1 cellular context compared by ENCODE assay signal in genomic region chr12:4164591-4165558, GRCh38.
TF ChIP-seq lines count a peak whose summit lies in the region.

No MANE protein-coding gene starts in this region.

TF ChIP-seq in WTC11, 78 proteins besides CTCF, POLR2A, EP300 and RAD21 (continued from another document and continues in another):
- TF ChIP-seq, protein P1, sequence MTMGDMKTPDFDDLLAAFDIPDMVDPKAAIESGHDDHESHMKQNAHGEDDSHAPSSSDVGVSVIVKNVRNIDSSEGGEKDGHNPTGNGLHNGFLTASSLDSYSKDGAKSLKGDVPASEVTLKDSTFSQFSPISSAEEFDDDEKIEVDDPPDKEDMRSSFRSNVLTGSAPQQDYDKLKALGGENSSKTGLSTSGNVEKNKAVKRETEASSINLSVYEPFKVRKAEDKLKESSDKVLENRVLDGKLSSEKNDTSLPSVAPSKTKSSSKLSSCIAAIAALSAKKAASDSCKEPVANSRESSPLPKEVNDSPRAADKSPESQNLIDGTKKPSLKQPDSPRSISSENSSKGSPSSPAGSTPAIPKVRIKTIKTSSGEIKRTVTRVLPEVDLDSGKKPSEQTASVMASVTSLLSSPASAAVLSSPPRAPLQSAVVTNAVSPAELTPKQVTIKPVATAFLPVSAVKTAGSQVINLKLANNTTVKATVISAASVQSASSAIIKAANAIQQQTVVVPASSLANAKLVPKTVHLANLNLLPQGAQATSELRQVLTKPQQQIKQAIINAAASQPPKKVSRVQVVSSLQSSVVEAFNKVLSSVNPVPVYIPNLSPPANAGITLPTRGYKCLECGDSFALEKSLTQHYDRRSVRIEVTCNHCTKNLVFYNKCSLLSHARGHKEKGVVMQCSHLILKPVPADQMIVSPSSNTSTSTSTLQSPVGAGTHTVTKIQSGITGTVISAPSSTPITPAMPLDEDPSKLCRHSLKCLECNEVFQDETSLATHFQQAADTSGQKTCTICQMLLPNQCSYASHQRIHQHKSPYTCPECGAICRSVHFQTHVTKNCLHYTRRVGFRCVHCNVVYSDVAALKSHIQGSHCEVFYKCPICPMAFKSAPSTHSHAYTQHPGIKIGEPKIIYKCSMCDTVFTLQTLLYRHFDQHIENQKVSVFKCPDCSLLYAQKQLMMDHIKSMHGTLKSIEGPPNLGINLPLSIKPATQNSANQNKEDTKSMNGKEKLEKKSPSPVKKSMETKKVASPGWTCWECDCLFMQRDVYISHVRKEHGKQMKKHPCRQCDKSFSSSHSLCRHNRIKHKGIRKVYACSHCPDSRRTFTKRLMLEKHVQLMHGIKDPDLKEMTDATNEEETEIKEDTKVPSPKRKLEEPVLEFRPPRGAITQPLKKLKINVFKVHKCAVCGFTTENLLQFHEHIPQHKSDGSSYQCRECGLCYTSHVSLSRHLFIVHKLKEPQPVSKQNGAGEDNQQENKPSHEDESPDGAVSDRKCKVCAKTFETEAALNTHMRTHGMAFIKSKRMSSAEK (CRISPR knock-in tag; IDR thresholded peaks at IDR 0.05; ENCODE audit: borderline replicate concordance) = no peak
- no peak for TF ChIP-seq ZNF263 (CRISPR knock-in tag; IDR thresholded peaks at IDR 0.05; ENCODE audit: low read depth)
- TF ChIP-seq ELF4 (CRISPR knock-in tag; IDR thresholded peaks at IDR 0.05; ENCODE audit: low read depth) = no peak
- no peak for TF ChIP-seq RORB (CRISPR knock-in tag; IDR thresholded peaks at IDR 0.05)
- TF ChIP-seq, protein P2, sequence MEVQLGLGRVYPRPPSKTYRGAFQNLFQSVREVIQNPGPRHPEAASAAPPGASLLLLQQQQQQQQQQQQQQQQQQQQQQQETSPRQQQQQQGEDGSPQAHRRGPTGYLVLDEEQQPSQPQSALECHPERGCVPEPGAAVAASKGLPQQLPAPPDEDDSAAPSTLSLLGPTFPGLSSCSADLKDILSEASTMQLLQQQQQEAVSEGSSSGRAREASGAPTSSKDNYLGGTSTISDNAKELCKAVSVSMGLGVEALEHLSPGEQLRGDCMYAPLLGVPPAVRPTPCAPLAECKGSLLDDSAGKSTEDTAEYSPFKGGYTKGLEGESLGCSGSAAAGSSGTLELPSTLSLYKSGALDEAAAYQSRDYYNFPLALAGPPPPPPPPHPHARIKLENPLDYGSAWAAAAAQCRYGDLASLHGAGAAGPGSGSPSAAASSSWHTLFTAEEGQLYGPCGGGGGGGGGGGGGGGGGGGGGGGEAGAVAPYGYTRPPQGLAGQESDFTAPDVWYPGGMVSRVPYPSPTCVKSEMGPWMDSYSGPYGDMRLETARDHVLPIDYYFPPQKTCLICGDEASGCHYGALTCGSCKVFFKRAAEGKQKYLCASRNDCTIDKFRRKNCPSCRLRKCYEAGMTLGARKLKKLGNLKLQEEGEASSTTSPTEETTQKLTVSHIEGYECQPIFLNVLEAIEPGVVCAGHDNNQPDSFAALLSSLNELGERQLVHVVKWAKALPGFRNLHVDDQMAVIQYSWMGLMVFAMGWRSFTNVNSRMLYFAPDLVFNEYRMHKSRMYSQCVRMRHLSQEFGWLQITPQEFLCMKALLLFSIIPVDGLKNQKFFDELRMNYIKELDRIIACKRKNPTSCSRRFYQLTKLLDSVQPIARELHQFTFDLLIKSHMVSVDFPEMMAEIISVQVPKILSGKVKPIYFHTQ (CRISPR knock-in tag; IDR thresholded peaks at IDR 0.05) = no peak
- TF ChIP-seq, protein P3, sequence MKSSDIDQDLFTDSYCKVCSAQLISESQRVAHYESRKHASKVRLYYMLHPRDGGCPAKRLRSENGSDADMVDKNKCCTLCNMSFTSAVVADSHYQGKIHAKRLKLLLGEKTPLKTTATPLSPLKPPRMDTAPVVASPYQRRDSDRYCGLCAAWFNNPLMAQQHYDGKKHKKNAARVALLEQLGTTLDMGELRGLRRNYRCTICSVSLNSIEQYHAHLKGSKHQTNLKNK (CRISPR knock-in tag; IDR thresholded peaks at IDR 0.05) = no peak
- no peak for TF ChIP-seq ZNF671 (CRISPR knock-in tag; IDR thresholded peaks at IDR 0.05)
- no peak for TF ChIP-seq KAT7 (CRISPR knock-in tag; IDR thresholded peaks at IDR 0.05; ENCODE audit: borderline replicate concordance)
- TF ChIP-seq TEAD1 (CRISPR knock-in tag; IDR thresholded peaks at IDR 0.05) = 0 out of 2 replicates have a peak, but pooled peaks have one; percentile 75
- no peak for TF ChIP-seq ZNF121 (CRISPR knock-in tag; IDR thresholded peaks at IDR 0.05)
- no peak for TF ChIP-seq ZSCAN18 (CRISPR knock-in tag; IDR thresholded peaks at IDR 0.05)
- no peak for TF ChIP-seq TEAD4 (CRISPR knock-in tag; IDR thresholded peaks at IDR 0.05)
- TF ChIP-seq, protein P4, sequence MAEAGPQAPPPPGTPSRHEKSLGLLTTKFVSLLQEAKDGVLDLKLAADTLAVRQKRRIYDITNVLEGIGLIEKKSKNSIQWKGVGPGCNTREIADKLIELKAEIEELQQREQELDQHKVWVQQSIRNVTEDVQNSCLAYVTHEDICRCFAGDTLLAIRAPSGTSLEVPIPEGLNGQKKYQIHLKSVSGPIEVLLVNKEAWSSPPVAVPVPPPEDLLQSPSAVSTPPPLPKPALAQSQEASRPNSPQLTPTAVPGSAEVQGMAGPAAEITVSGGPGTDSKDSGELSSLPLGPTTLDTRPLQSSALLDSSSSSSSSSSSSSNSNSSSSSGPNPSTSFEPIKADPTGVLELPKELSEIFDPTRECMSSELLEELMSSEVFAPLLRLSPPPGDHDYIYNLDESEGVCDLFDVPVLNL (CRISPR knock-in tag; IDR thresholded peaks at IDR 0.05; ENCODE audit: borderline replicate concordance, low read depth) = no peak
- TF ChIP-seq ZNF416 (CRISPR knock-in tag; IDR thresholded peaks at IDR 0.05) = no peak
- TF ChIP-seq GABPB1 (CRISPR knock-in tag; IDR thresholded peaks at IDR 0.05) = no peak
- TF ChIP-seq ZNF138 (CRISPR knock-in tag; conservative IDR thresholded peaks at IDR 0.05) = no peak
- TF ChIP-seq ARID4B (CRISPR knock-in tag; IDR thresholded peaks at IDR 0.05; ENCODE audit: borderline replicate concordance) = peak; percentile 60; the same call in 1 of the 2 replicates
- TF ChIP-seq TP53 (CRISPR knock-in tag; IDR thresholded peaks at IDR 0.05) = peak; percentile 35; the same call in 1 of the 2 replicates
- TF ChIP-seq, protein P5, sequence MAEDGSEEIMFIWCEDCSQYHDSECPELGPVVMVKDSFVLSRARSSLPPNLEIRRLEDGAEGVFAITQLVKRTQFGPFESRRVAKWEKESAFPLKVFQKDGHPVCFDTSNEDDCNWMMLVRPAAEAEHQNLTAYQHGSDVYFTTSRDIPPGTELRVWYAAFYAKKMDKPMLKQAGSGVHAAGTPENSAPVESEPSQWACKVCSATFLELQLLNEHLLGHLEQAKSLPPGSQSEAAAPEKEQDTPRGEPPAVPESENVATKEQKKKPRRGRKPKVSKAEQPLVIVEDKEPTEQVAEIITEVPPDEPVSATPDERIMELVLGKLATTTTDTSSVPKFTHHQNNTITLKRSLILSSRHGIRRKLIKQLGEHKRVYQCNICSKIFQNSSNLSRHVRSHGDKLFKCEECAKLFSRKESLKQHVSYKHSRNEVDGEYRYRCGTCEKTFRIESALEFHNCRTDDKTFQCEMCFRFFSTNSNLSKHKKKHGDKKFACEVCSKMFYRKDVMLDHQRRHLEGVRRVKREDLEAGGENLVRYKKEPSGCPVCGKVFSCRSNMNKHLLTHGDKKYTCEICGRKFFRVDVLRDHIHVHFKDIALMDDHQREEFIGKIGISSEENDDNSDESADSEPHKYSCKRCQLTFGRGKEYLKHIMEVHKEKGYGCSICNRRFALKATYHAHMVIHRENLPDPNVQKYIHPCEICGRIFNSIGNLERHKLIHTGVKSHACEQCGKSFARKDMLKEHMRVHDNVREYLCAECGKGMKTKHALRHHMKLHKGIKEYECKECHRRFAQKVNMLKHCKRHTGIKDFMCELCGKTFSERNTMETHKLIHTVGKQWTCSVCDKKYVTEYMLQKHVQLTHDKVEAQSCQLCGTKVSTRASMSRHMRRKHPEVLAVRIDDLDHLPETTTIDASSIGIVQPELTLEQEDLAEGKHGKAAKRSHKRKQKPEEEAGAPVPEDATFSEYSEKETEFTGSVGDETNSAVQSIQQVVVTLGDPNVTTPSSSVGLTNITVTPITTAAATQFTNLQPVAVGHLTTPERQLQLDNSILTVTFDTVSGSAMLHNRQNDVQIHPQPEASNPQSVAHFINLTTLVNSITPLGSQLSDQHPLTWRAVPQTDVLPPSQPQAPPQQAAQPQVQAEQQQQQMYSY (CRISPR knock-in tag; IDR thresholded peaks at IDR 0.05) = no peak
- no peak for TF ChIP-seq TCF7 (CRISPR knock-in tag; IDR thresholded peaks at IDR 0.05; ENCODE audit: low read depth)
- peak; percentile 63; the same call in 1 of the 2 replicates for TF ChIP-seq MYBL2 (CRISPR knock-in tag; IDR thresholded peaks at IDR 0.05)
- TF ChIP-seq ZNF232 (CRISPR knock-in tag; IDR thresholded peaks at IDR 0.05) = peak; percentile 73; the same call in 1 of the 2 replicates
- TF ChIP-seq FOXJ3 (CRISPR knock-in tag; IDR thresholded peaks at IDR 0.05; ENCODE audit: borderline replicate concordance) = no peak
- TF ChIP-seq, protein P6, sequence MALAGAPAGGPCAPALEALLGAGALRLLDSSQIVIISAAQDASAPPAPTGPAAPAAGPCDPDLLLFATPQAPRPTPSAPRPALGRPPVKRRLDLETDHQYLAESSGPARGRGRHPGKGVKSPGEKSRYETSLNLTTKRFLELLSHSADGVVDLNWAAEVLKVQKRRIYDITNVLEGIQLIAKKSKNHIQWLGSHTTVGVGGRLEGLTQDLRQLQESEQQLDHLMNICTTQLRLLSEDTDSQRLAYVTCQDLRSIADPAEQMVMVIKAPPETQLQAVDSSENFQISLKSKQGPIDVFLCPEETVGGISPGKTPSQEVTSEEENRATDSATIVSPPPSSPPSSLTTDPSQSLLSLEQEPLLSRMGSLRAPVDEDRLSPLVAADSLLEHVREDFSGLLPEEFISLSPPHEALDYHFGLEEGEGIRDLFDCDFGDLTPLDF (CRISPR knock-in tag; IDR thresholded peaks at IDR 0.05) = no peak
- TF ChIP-seq SMAD4 (CRISPR knock-in tag; IDR thresholded peaks at IDR 0.05) = no peak
- TF ChIP-seq, protein P7, sequence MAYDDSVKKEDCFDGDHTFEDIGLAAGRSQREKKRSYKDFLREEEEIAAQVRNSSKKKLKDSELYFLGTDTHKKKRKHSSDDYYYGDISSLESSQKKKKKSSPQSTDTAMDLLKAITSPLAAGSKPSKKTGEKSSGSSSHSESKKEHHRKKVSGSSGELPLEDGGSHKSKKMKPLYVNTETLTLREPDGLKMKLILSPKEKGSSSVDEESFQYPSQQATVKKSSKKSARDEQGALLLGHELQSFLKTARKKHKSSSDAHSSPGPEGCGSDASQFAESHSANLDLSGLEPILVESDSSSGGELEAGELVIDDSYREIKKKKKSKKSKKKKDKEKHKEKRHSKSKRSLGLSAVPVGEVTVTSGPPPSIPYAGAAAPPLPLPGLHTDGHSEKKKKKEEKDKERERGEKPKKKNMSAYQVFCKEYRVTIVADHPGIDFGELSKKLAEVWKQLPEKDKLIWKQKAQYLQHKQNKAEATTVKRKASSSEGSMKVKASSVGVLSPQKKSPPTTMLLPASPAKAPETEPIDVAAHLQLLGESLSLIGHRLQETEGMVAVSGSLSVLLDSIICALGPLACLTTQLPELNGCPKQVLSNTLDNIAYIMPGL (CRISPR knock-in tag; IDR thresholded peaks at IDR 0.05) = 0 out of 2 replicates have a peak, but pooled peaks have one; percentile 47
- TF ChIP-seq ZNF317 (CRISPR knock-in tag; IDR thresholded peaks at IDR 0.05; ENCODE audit: borderline replicate concordance, low read depth) = no peak
- TF ChIP-seq JUN (CRISPR knock-in tag; IDR thresholded peaks at IDR 0.05) = 0 out of 2 replicates have a peak, but pooled peaks have one; percentile 69
- TF ChIP-seq SMAD3 (CRISPR knock-in tag; IDR thresholded peaks at IDR 0.05; ENCODE audit: borderline replicate concordance) = peak; percentile 78
- TF ChIP-seq, protein P8, sequence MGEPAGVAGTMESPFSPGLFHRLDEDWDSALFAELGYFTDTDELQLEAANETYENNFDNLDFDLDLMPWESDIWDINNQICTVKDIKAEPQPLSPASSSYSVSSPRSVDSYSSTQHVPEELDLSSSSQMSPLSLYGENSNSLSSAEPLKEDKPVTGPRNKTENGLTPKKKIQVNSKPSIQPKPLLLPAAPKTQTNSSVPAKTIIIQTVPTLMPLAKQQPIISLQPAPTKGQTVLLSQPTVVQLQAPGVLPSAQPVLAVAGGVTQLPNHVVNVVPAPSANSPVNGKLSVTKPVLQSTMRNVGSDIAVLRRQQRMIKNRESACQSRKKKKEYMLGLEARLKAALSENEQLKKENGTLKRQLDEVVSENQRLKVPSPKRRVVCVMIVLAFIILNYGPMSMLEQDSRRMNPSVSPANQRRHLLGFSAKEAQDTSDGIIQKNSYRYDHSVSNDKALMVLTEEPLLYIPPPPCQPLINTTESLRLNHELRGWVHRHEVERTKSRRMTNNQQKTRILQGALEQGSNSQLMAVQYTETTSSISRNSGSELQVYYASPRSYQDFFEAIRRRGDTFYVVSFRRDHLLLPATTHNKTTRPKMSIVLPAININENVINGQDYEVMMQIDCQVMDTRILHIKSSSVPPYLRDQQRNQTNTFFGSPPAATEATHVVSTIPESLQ (CRISPR knock-in tag; IDR thresholded peaks at IDR 0.05) = no peak
- TF ChIP-seq JAZF1 (CRISPR knock-in tag; IDR thresholded peaks at IDR 0.05) = no peak
- TF ChIP-seq SP1 (CRISPR knock-in tag; conservative IDR thresholded peaks at IDR 0.05) = peak; percentile 76
